In genomic region chr1:151281969-151282882, GRCh38 we compare ENCODE assay signal across 8 cellular contexts. TPM values are rescaled to one million over a fixed set of nuclear protein-coding genes. Genes with fewer than 3 reads are reported as not detected.
DNase-seq lines count a peak whose midpoint lies in the region; ATAC-seq and TF ChIP-seq lines count a peak whose summit lies in the region.

Gene ZNF687, plus strand, starts transcription at chr1:151282299. Its CDS starts 3,993 bp downstream, at chr1:151286292.

- H3K27ac ChIP-seq in left lung: peak within 1 kb of the TSS; percentile 96 to 98

- DNase-seq in CD1c-positive myeloid dendritic cell (ENCODE audit: extremely low spot score) (peak; percentile 99), NCI-H82 (lab: John Stamatoyannopoulos, UW) (peak; percentile 100), dermis blood vessel endothelial cell (peak; percentile 100), left lung (peak; percentile 99 to 100)
- DNase-seq in activated CD4-positive, alpha-beta T cell treated with anti-CD3 and anti-CD28 coated beads, Interleukin-2, amount 50 U/mL, for 48 hours: peak; percentile 98 to 99
- peak; percentile 95 to 96 for DNase-seq in stimulated activated CD4-positive, alpha-beta T cell treated with anti-CD3 and anti-CD28 coated beads, Interleukin-2, amount 100 ng/mL, for 48 hours

- ATAC-seq in GM19397 (IDR thresholded peaks at IDR 0.05; ENCODE audit: unreplicated experiment): peak; percentile 86
- ATAC-seq in HG03571 (IDR thresholded peaks at IDR 0.05; ENCODE audit: unreplicated experiment): peak; percentile 76
- ATAC-seq in left lung: peak; percentile 89

- intact Hi-C loops in left lung (cut with DNase I): no loop called here

- H3K4me1 ChIP-seq in left lung: peaks cover 7 to 46% of the 10 kb centered on the region in 2 donors

- no peaks in the 10 kb centered on the region for H3K9me3 ChIP-seq in left lung

- TF ChIP-seq CTCF in left lung (IDR thresholded peaks at IDR 0.05): no peak

- H3K27me3 ChIP-seq in left lung: no peaks in the 10 kb centered on the region

- peaks cover 0 to 24% of the 10 kb centered on the region in 2 donors for H3K36me3 ChIP-seq in left lung

- H3K4me3 ChIP-seq in left lung: peak within 1 kb of the TSS; percentile 91 to 94

RNA-seq across cellular contexts. Expression of gene ZNF687, which starts in this region (rescaled TPM):
- total RNA-seq in dermis blood vessel endothelial cell: 12.6 and 16.6 TPM in 2 replicates
- 10 to 100 TPM; 17.7 to 22.8 TPM for total RNA-seq in left lung

Comparison
In these comparisons a context has a peak if more than half of its experiments do, and no peak if none do; other contexts are left out.
1. Peak in every context shown above with its lines: DNase-seq, ATAC-seq, H3K4me3 ChIP-seq and H3K27ac ChIP-seq.